ENCODE assay signal across 10 cellular contexts in the genomic region with DNA sequence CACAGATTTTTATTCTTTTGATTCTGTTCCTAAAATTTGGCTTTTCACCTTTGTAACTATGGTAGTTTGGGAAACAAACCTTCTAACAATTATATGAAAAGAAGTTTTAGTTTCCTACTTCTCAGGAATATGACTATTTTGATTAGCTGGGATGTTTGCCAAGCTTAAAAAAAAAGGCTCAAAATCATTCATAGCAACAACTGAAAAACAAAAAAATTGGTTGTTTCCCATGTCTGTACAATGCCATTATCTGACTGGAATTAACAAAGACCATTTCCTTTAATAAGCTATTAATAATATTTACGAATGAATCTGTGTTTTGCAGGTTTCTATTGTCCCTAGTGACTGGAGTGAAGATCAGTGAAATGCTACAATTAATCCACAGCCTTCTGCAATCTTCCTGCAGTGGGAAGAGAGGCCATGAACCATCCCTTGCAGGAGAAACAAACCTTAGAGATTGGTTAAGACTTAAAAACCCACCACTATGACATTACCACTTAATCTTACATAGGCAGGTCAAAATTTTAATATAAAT. TPM values are rescaled to one million over a fixed set of nuclear protein-coding genes. Genes with fewer than 3 reads are reported as not detected.
DNase-seq lines count a peak whose midpoint lies in the region; ATAC-seq lines count a peak whose summit lies in the region.
"Had no signal": no experiment of that assay in that cellular context is flagged by ENCODE, and none has a peak within 500 bp of the region (broad histone marks: within the 10 kb centered on the region; RNA-seq: fewer than 3 reads in every experiment).

No MANE protein-coding gene starts in this region.

- H3K9me3 Mint-ChIP-seq in activated CD8-positive, alpha-beta memory T cell treated with anti-CD3 and anti-CD28 coated beads, Interleukin-2, amount 10 ng/mL, durations not matched to agents 7 days and 5 days (ENCODE audit: low read depth), result no peaks in the 10 kb centered on the region
- H3K9me3 Mint-ChIP-seq in activated CD4-positive, alpha-beta memory T cell treated with anti-CD3 and anti-CD28 coated beads, Interleukin-2, amount 10 ng/mL, durations not matched to agents 7 days and 5 days, result no peaks in the 10 kb centered on the region
- H3K9me3 Mint-ChIP-seq in stimulated activated memory B cell treated with anti-CD40 and anti-IgM and Interleukin-4, amounts not matched to agents 10 μg/mL and 1 μg/mL and 100 μg/mL, for 72 hours, result no peaks in the 10 kb centered on the region

- no peak for DNase-seq in activated CD8-positive, alpha-beta memory T cell treated with anti-CD3 and anti-CD28 coated beads, Interleukin-2, amount 10 ng/mL, durations not matched to agents 7 days and 5 days
- no peak for DNase-seq in activated CD8-positive, alpha-beta memory T cell treated with anti-CD3 and anti-CD28 coated beads, Interleukin-2, amount 50 U/mL, for 4 hours
- no peak for DNase-seq in activated CD4-positive, alpha-beta memory T cell treated with anti-CD3 and anti-CD28 coated beads, Interleukin-2, amount 10 ng/mL, durations not matched to agents 7 days and 5 days
- no peak for DNase-seq in iPS-NIHi11 (ENCODE audit: low spot score)
- DNase-seq in NCI-H526 treated with DMSO at 0.1 percent for 48 hours (lab: John Stamatoyannopoulos, UW), result no peak
- DNase-seq in midbrain (lab: John Stamatoyannopoulos, UW), result no peak
- DNase-seq: effector CD4-positive, alpha-beta T cell; SW 1271 had no signal

- H3K27me3 Mint-ChIP-seq in activated CD8-positive, alpha-beta memory T cell treated with anti-CD3 and anti-CD28 coated beads, Interleukin-2, amount 10 ng/mL, durations not matched to agents 7 days and 5 days, result no peaks in the 10 kb centered on the region
- no peaks in the 10 kb centered on the region for H3K27me3 Mint-ChIP-seq in activated CD4-positive, alpha-beta memory T cell treated with anti-CD3 and anti-CD28 coated beads, Interleukin-2, amount 10 ng/mL, durations not matched to agents 7 days and 5 days
- no peaks in the 10 kb centered on the region for H3K27me3 Mint-ChIP-seq in stimulated activated memory B cell treated with anti-CD40 and anti-IgM and Interleukin-4, amounts not matched to agents 10 μg/mL and 1 μg/mL and 100 μg/mL, for 72 hours

- H3K4me3 ChIP-seq in iPS-15b (ENCODE audit: low read depth, low read length), result peak overlapping the region; percentile 33

- POLR2A ChIA-PET in activated CD4-positive, alpha-beta memory T cell treated with anti-CD3 and anti-CD28 coated beads, Interleukin-2, amount 10 ng/mL, durations not matched to agents 7 days and 5 days (lab: Charles Lee), result interaction anchor here (0.9 to 3.9 kb wide), 13 partner anchors 10 to 299 kb away, joined by 3 to 56 read pairs (median 7); a partner anchor contains a TSS

- ATAC-seq in activated CD8-positive, alpha-beta memory T cell treated with anti-CD3 and anti-CD28 coated beads, Interleukin-2, amount 10 ng/mL, durations not matched to agents 7 days and 5 days, result no peak
- ATAC-seq in stimulated activated memory B cell treated with anti-CD40 and anti-IgM and Interleukin-4, amounts not matched to agents 10 μg/mL and 1 μg/mL and 100 μg/mL, for 72 hours, result no peak

- H3K27me3 ChIP-seq in iPS-15b (ENCODE audit: control insufficient read depth, insufficient read depth, low read length), result no peaks in the 10 kb centered on the region

- no peak overlapping the region for H3K9ac ChIP-seq in iPS-15b (ENCODE audit: low read depth, low read length)

- CTCF ChIA-PET in activated CD8-positive, alpha-beta memory T cell treated with anti-CD3 and anti-CD28 coated beads, Interleukin-2, amount 10 ng/mL, durations not matched to agents 7 days and 5 days (lab: Charles Lee), result interaction anchor here (1.2 to 10.6 kb wide), 13 partner anchors 8 to 293 kb away, joined by 3 to 134 read pairs (median 5); a partner anchor contains a TSS
- CTCF ChIA-PET in activated CD4-positive, alpha-beta memory T cell treated with anti-CD3 and anti-CD28 coated beads, Interleukin-2, amount 10 ng/mL, durations not matched to agents 7 days and 5 days (lab: Charles Lee), result interaction anchor here (1.0 to 3.9 kb wide), 11 partner anchors 8 to 255 kb away, joined by 3 to 56 read pairs (median 5); a partner anchor contains a TSS

- H3K4me3 Mint-ChIP-seq in activated CD8-positive, alpha-beta memory T cell treated with anti-CD3 and anti-CD28 coated beads, Interleukin-2, amount 10 ng/mL, durations not matched to agents 7 days and 5 days, result peak overlapping the region; percentile 93
- H3K4me3 Mint-ChIP-seq in activated CD4-positive, alpha-beta memory T cell treated with anti-CD3 and anti-CD28 coated beads, Interleukin-2, amount 10 ng/mL, durations not matched to agents 7 days and 5 days, result peak overlapping the region; percentile 95
- H3K4me3 Mint-ChIP-seq in stimulated activated memory B cell treated with anti-CD40 and anti-IgM and Interleukin-4, amounts not matched to agents 10 μg/mL and 1 μg/mL and 100 μg/mL, for 72 hours, result peak overlapping the region; percentile 57

- peaks cover 6% of the 10 kb centered on the region for H3K36me3 ChIP-seq in iPS-15b (ENCODE audit: control insufficient read depth, insufficient read depth, low read length)

- H3K27ac Mint-ChIP-seq in activated CD8-positive, alpha-beta memory T cell treated with anti-CD3 and anti-CD28 coated beads, Interleukin-2, amount 10 ng/mL, durations not matched to agents 7 days and 5 days, result peak overlapping the region; percentile 78
- peak overlapping the region; percentile 65 for H3K27ac Mint-ChIP-seq in activated CD4-positive, alpha-beta memory T cell treated with anti-CD3 and anti-CD28 coated beads, Interleukin-2, amount 10 ng/mL, durations not matched to agents 7 days and 5 days
- H3K27ac Mint-ChIP-seq in stimulated activated memory B cell treated with anti-CD40 and anti-IgM and Interleukin-4, amounts not matched to agents 10 μg/mL and 1 μg/mL and 100 μg/mL, for 72 hours, result peak overlapping the region; percentile 12

- peaks cover 25% of the 10 kb centered on the region for H3K4me1 ChIP-seq in iPS-15b (ENCODE audit: control insufficient read depth, insufficient read depth, low read length)

- H3K36me3 Mint-ChIP-seq in activated CD8-positive, alpha-beta memory T cell treated with anti-CD3 and anti-CD28 coated beads, Interleukin-2, amount 10 ng/mL, durations not matched to agents 7 days and 5 days, result peaks cover 61% of the 10 kb centered on the region
- H3K36me3 Mint-ChIP-seq in activated CD4-positive, alpha-beta memory T cell treated with anti-CD3 and anti-CD28 coated beads, Interleukin-2, amount 10 ng/mL, durations not matched to agents 7 days and 5 days (ENCODE audit: low read depth), result peaks cover 68% of the 10 kb centered on the region
- H3K36me3 Mint-ChIP-seq in stimulated activated memory B cell treated with anti-CD40 and anti-IgM and Interleukin-4, amounts not matched to agents 10 μg/mL and 1 μg/mL and 100 μg/mL, for 72 hours, result peaks cover 34% of the 10 kb centered on the region

- no peaks in the 10 kb centered on the region for H3K9me3 ChIP-seq in iPS-15b (ENCODE audit: control insufficient read depth, insufficient read depth, low read length)

- peaks cover 60% of the 10 kb centered on the region for H3K4me1 Mint-ChIP-seq in activated CD8-positive, alpha-beta memory T cell treated with anti-CD3 and anti-CD28 coated beads, Interleukin-2, amount 10 ng/mL, durations not matched to agents 7 days and 5 days
- peaks cover 58% of the 10 kb centered on the region for H3K4me1 Mint-ChIP-seq in activated CD4-positive, alpha-beta memory T cell treated with anti-CD3 and anti-CD28 coated beads, Interleukin-2, amount 10 ng/mL, durations not matched to agents 7 days and 5 days
- H3K4me1 Mint-ChIP-seq in stimulated activated memory B cell treated with anti-CD40 and anti-IgM and Interleukin-4, amounts not matched to agents 10 μg/mL and 1 μg/mL and 100 μg/mL, for 72 hours, result peaks cover 39% of the 10 kb centered on the region

RNA-seq across cellular contexts. Expression of a gene that starts 4.2 kb away (rescaled TPM):
- 10 to 100 TPM; 33.4 to 35.4 TPM for total RNA-seq in activated CD8-positive, alpha-beta memory T cell treated with anti-CD3 and anti-CD28 coated beads, Interleukin-2, amount 10 ng/mL, durations not matched to agents 7 days and 5 days
- total RNA-seq in activated CD4-positive, alpha-beta memory T cell treated with anti-CD3 and anti-CD28 coated beads, Interleukin-2, amount 10 ng/mL, durations not matched to agents 7 days and 5 days, result 10 to 100 TPM; 27.7 to 29.3 TPM

RNA-seq across cellular contexts. Expression of a gene that starts 33.2 kb away (rescaled TPM):
- 100 to 1,000 TPM; 302 to 331 TPM for total RNA-seq in activated CD8-positive, alpha-beta memory T cell treated with anti-CD3 and anti-CD28 coated beads, Interleukin-2, amount 10 ng/mL, durations not matched to agents 7 days and 5 days
- 100 to 1,000 TPM; 322 to 330 TPM for total RNA-seq in activated CD4-positive, alpha-beta memory T cell treated with anti-CD3 and anti-CD28 coated beads, Interleukin-2, amount 10 ng/mL, durations not matched to agents 7 days and 5 days

Comparison
In these comparisons a context has a peak if more than half of its experiments do, and no peak if none do; other contexts are left out.
1. H3K27ac Mint-ChIP-seq: peak in every context shown above with its lines; median percentile 78 in activated CD8-positive, alpha-beta memory T cell treated with anti-CD3 and anti-CD28 coated beads, Interleukin-2, amount 10 ng/mL, durations not matched to agents 7 days and 5 days; 65 in activated CD4-positive, alpha-beta memory T cell treated with anti-CD3 and anti-CD28 coated beads, Interleukin-2, amount 10 ng/mL, durations not matched to agents 7 days and 5 days; 12 in stimulated activated memory B cell treated with anti-CD40 and anti-IgM and Interleukin-4, amounts not matched to agents 10 μg/mL and 1 μg/mL and 100 μg/mL, for 72 hours.